In genomic region chr7:34108150-34108549, GRCh38 we compare ENCODE assay signal across 17 cellular contexts.
A peak's percentile ranks its signal among the peaks of the same experiment; 100 is the strongest.
DNase-seq lines count a peak whose midpoint lies in the region; ATAC-seq and TF ChIP-seq lines count a peak whose summit lies in the region.
"Had no signal": no experiment of that assay in that cellular context is flagged by ENCODE, and none has a peak within 500 bp of the region (broad histone marks: within the 10 kb centered on the region; RNA-seq: fewer than 3 reads in every experiment).

No MANE protein-coding gene starts in this region.

- 100% methylated on average over 1 of the region's 4 CpGs; no CpG with 5 or more reads in 1 of the 2 experiments for WGBS in IMR-90 (ENCODE audit: extremely low coverage in 2 of 2, insufficient read length in 1 of 2), 2 experiments
- no CpG with 5 or more reads among the region's 4 CpGs for WGBS in trophoblast cell (ENCODE audit: extremely low coverage, insufficient coverage, insufficient read length)

- TF ChIP-seq POLR2A in IMR-90 (IDR thresholded peaks at IDR 0.05; ENCODE audit: low read depth, low read length): no peak

- H3K27ac ChIP-seq in IMR-90 (ENCODE audit: insufficient read depth, low read length) (no peak overlapping the region), trophoblast cell (ENCODE audit: low read depth, low read length) (no peak overlapping the region)
- H3K27ac ChIP-seq: C4-2B, suprapubic skin had no signal

- BruUV-seq in IMR-90 (replicated peaks; lab: Mats Ljungman, UMichigan): no TSS peak

- H4K8ac ChIP-seq in IMR-90 (ENCODE audit: low read depth in 2 of 2, low read length in 2 of 2) (no peak overlapping the region), trophoblast cell (ENCODE audit: low read depth, low read length) (no peak overlapping the region)

- POLR2A ChIA-PET in IMR-90 (lab: Charles Lee; ENCODE audit: unreplicated experiment): no interaction called here

- H3K56ac ChIP-seq in IMR-90 (ENCODE audit: extremely low read depth, insufficient read depth, low read length): no peak overlapping the region

- H2BK15ac ChIP-seq in IMR-90 (ENCODE audit: low read depth, low read length): no peak overlapping the region

- no peaks in the 10 kb centered on the region for H4K20me1 ChIP-seq in IMR-90 (ENCODE audit: insufficient read depth, low read length)

- H3K4me2 ChIP-seq in IMR-90 (ENCODE audit: low read depth, low read length): peak overlapping the region; percentile 3; the same call in 1 of the 2 replicates
- no peak overlapping the region for H3K4me2 ChIP-seq in trophoblast cell (ENCODE audit: low read length)

- H3K23ac ChIP-seq in IMR-90 (ENCODE audit: low read depth, low read length): no peak overlapping the region
- H3K23ac ChIP-seq in trophoblast cell (ENCODE audit: low read length): no peak overlapping the region

- H3K4me3 ChIP-seq in IMR-90 (ENCODE audit: insufficient read depth, low read depth, low read length) (no peak overlapping the region), adipocyte (ENCODE audit: low read length) (no peak overlapping the region), foreskin fibroblast (ENCODE audit: low read depth in 1 of 2, low read length in 2 of 2) (no peak overlapping the region), trophoblast cell (ENCODE audit: low read depth, low read length) (no peak overlapping the region)
- H3K4me3 ChIP-seq: suprapubic skin had no signal

- H3K4me1 ChIP-seq in IMR-90 (ENCODE audit: control insufficient read depth, insufficient read depth, low read length) (peaks cover 3% of the 10 kb centered on the region), adipocyte (ENCODE audit: control insufficient read depth, insufficient read depth, low read length) (peaks cover 52% of the 10 kb centered on the region), trophoblast cell (ENCODE audit: control insufficient read depth in 1 of 2, insufficient read depth in 2 of 2, low read length in 2 of 2) (no peaks in the 10 kb centered on the region)
- H3K4me1 ChIP-seq: suprapubic skin had no signal

- H4K91ac ChIP-seq in IMR-90 (ENCODE audit: insufficient read depth, low read depth, low read length): no peak overlapping the region
- H4K91ac ChIP-seq in trophoblast cell (ENCODE audit: low read depth, low read length): no peak overlapping the region

- H4K12ac ChIP-seq in trophoblast cell (ENCODE audit: low read depth, low read length): no peak overlapping the region

- H2BK120ac ChIP-seq in IMR-90 (ENCODE audit: low read depth, low read length) (no peak overlapping the region), trophoblast cell (ENCODE audit: insufficient read depth, low read length, poor library complexity) (no peak overlapping the region)

- CTCF ChIA-PET in IMR-90 (lab: Yijun Ruan, JAX): no interaction called here

- no peak overlapping the region for H4K5ac ChIP-seq in IMR-90 (ENCODE audit: low read depth, low read length)

- H2BK20ac ChIP-seq in IMR-90 (ENCODE audit: low read depth, low read length): no peak overlapping the region

- dilution Hi-C loops in IMR-90 (cut with HindIII; ENCODE audit: low sequenced_read_pairs, unreplicated experiment): no loop called here

- no peak overlapping the region for H2AK9ac ChIP-seq in IMR-90 (replicated peaks; ENCODE audit: low read depth, low read length, poor library complexity)

- no peak overlapping the region for H3K4ac ChIP-seq in IMR-90 (ENCODE audit: low read depth, low read length)
- no peak overlapping the region for H3K4ac ChIP-seq in trophoblast cell (ENCODE audit: low read depth, low read length)

- H3K18ac ChIP-seq in IMR-90 (ENCODE audit: low read depth, low read length) (no peak overlapping the region), trophoblast cell (ENCODE audit: low read length) (no peak overlapping the region)

- intact Hi-C loops in IMR-90 (cut with micrococcal nuclease): no loop called here

- in situ Hi-C loops in IMR-90 (cut with MboI; ENCODE audit: low sequenced_read_pairs): no loop called here

- no peak; the same call in 1 of the 2 replicates for ATAC-seq in IMR-90 (ENCODE audit: low read depth)
- ATAC-seq in HG03139 (IDR thresholded peaks at IDR 0.05; ENCODE audit: unreplicated experiment): no peak
- ATAC-seq: HCT116 had no signal

- no peaks in the 10 kb centered on the region for H3K79me2 ChIP-seq in trophoblast cell (ENCODE audit: control insufficient read depth, insufficient read depth, low read length, poor library complexity)

- DNase-seq in IMR-90: peak; percentile 59
- peak; percentile 63 for DNase-seq in adipocyte (ENCODE audit: low read depth)
- peak; percentile 33 to 51 for DNase-seq in foreskin fibroblast
- peak; percentile 89 to 98 for DNase-seq in trophoblast cell
- no peak for DNase-seq in NCI-H2029 (lab: John Stamatoyannopoulos, UW)
- no peak for DNase-seq in AML-193 (lab: John Stamatoyannopoulos, UW)
- no peak for DNase-seq in NCI-H1417 (lab: John Stamatoyannopoulos, UW)
- DNase-seq: activated CD4-positive, alpha-beta T cell treated with anti-CD3 and anti-CD28 coated beads, Interleukin-2, amount 10 ng/mL, durations not matched to agents 7 days and 5 days; amygdala; dermis blood vessel endothelial cell; foreskin melanocyte; NCI-H526 treated with DMSO at 0.1 percent for 48 hours; T-helper 9 cell had no signal

- H3K79me1 ChIP-seq in IMR-90 (ENCODE audit: low read depth in 1 of 2, low read length in 2 of 2): no peaks in the 10 kb centered on the region
- H3K79me1 ChIP-seq in trophoblast cell (ENCODE audit: low read length): no peaks in the 10 kb centered on the region

- H3K9ac ChIP-seq in IMR-90 (ENCODE audit: low read depth, low read length): no peak overlapping the region
- no peak overlapping the region for H3K9ac ChIP-seq in adipocyte (ENCODE audit: low read length)
- no peak overlapping the region for H3K9ac ChIP-seq in trophoblast cell (ENCODE audit: low read length)

- no peak overlapping the region for H2BK12ac ChIP-seq in trophoblast cell (ENCODE audit: low read length)

- no peak overlapping the region for H2AK5ac ChIP-seq in IMR-90 (ENCODE audit: low read depth, low read length)
- H2AK5ac ChIP-seq in trophoblast cell (ENCODE audit: low read length): no peak overlapping the region

- no peak overlapping the region for H3K14ac ChIP-seq in IMR-90 (replicated peaks; ENCODE audit: low read depth, low read length)
- H3K14ac ChIP-seq in trophoblast cell (ENCODE audit: low read length): no peak overlapping the region

- no peaks in the 10 kb centered on the region for H3K9me3 ChIP-seq in IMR-90 (ENCODE audit: control insufficient read depth, insufficient read depth, low read length)
- no peaks in the 10 kb centered on the region for H3K9me3 ChIP-seq in adipocyte (ENCODE audit: control insufficient read depth, low read length)
- no peaks in the 10 kb centered on the region for H3K9me3 ChIP-seq in trophoblast cell (ENCODE audit: insufficient read depth, low read depth, low read length)
- H3K9me3 ChIP-seq: suprapubic skin had no signal

- TF ChIP-seq CTCF in IMR-90 (conservative IDR thresholded peaks at IDR 0.05; ENCODE audit: low read depth, low read length): no peak
- no peak for TF ChIP-seq CTCF in foreskin fibroblast (IDR thresholded peaks at IDR 0.05; ENCODE audit: low read depth, low read length)

- TF ChIP-seq RAD21 in IMR-90 (IDR thresholded peaks at IDR 0.05; ENCODE audit: low read length): no peak

- no peak overlapping the region for H2AFZ ChIP-seq in IMR-90 (replicated peaks; ENCODE audit: low read length, poor library complexity)
- H2AFZ ChIP-seq in trophoblast cell (ENCODE audit: insufficient read depth, low read length, poor library complexity): no peak overlapping the region

- no peaks in the 10 kb centered on the region for H3K9me1 ChIP-seq in IMR-90 (ENCODE audit: insufficient read depth, low read length)

- no peaks in the 10 kb centered on the region for H3K36me3 ChIP-seq in IMR-90 (ENCODE audit: control insufficient read depth, insufficient read depth, low read length)
- no peaks in the 10 kb centered on the region for H3K36me3 ChIP-seq in adipocyte (ENCODE audit: control insufficient read depth, insufficient read depth, low read length, severe bottlenecking)
- H3K36me3 ChIP-seq in trophoblast cell (ENCODE audit: control insufficient read depth in 1 of 2, insufficient read depth in 2 of 2, low read length in 2 of 2): no peaks in the 10 kb centered on the region
- H3K36me3 ChIP-seq: suprapubic skin had no signal

- H3K27me3 ChIP-seq in IMR-90 (ENCODE audit: control insufficient read depth, insufficient read depth, low read length): no peaks in the 10 kb centered on the region
- H3K27me3 ChIP-seq in adipocyte (replicated peaks; ENCODE audit: control insufficient read depth, insufficient read depth, low read length): no peaks in the 10 kb centered on the region
- H3K27me3 ChIP-seq in trophoblast cell (ENCODE audit: insufficient read depth, low read length): no peaks in the 10 kb centered on the region
- H3K27me3 ChIP-seq: suprapubic skin had no signal

- H2BK5ac ChIP-seq in IMR-90 (ENCODE audit: low read depth, low read length, poor library complexity, severe bottlenecking) (no peak overlapping the region), trophoblast cell (ENCODE audit: low read depth, low read length, poor library complexity) (no peak overlapping the region)

TF ChIP-seq in IMR-90, 13 proteins besides CTCF, POLR2A, EP300 and RAD21:
- peak; percentile 73 for TF ChIP-seq CEBPB (IDR thresholded peaks at IDR 0.05; ENCODE audit: low read depth, low read length)
- no peak for TF ChIP-seq MAFK (IDR thresholded peaks at IDR 0.05; ENCODE audit: low read depth, low read length)

Comparison
In these comparisons a context has a peak if more than half of its experiments do, and no peak if none do; other contexts are left out.
1. DNase-seq: peak in IMR-90 (single experiment), adipocyte (single experiment), foreskin fibroblast (2 of 2) and trophoblast cell (2 of 2); none in NCI-H2029 (single experiment), AML-193 (0 of 2) and NCI-H1417 (0 of 3).